ENCODE assay signal across 10 cellular contexts in genomic region chr18:48872234-48873145, GRCh38.
DNase-seq lines count a peak whose midpoint lies in the region; ATAC-seq and TF ChIP-seq lines count a peak whose summit lies in the region.
"Had no signal": no experiment of that assay in that cellular context is flagged by ENCODE, and none has a peak within 500 bp of the region (broad histone marks: within the 10 kb centered on the region; RNA-seq: fewer than 3 reads in every experiment).

No MANE protein-coding gene starts in this region.

- POLR2A ChIA-PET in CD4-positive, alpha-beta memory T cell (lab: Charles Lee; ENCODE audit: partially characterized antibody): no interaction called here
- POLR2A ChIA-PET in MCF 10A (lab: Yijun Ruan, JAX): interaction anchor here (0.6 to 1.5 kb wide), 4 partner anchors 11 to 80 kb away, joined by 3 to 4 read pairs (median 4); no protein-coding TSS in a partner anchor

- no peak overlapping the region for H3K4me3 ChIP-seq in CD4-positive, alpha-beta memory T cell (ENCODE audit: low read length in 2 of 2)

- TF ChIP-seq CTCF in MCF 10A (IDR thresholded peaks at IDR 0.05; ENCODE audit: unreplicated experiment) (no peak), natural killer cell (IDR thresholded peaks at IDR 0.05) (no peak)

- no peak overlapping the region for H3K27ac ChIP-seq in CD4-positive, alpha-beta memory T cell (ENCODE audit: low read depth, low read length)

- peaks cover 18 to 32% (median 20%) of the 10 kb centered on the region in 4 donors for H3K4me1 Mint-ChIP-seq in CD4-positive, alpha-beta memory T cell
- H3K4me1 Mint-ChIP-seq in MCF 10A (ENCODE audit: insufficient read depth, unreplicated experiment): peaks cover 16% of the 10 kb centered on the region
- H3K4me1 Mint-ChIP-seq in natural killer cell: peaks cover 28 to 39% of the 10 kb centered on the region in 2 donors

- no peak for ATAC-seq in natural killer cell
- no peak for ATAC-seq in HG02763 (IDR thresholded peaks at IDR 0.05; ENCODE audit: unreplicated experiment)
- ATAC-seq in HG03095 (IDR thresholded peaks at IDR 0.05; ENCODE audit: unreplicated experiment): no peak

- H3K4me3 Mint-ChIP-seq in CD4-positive, alpha-beta memory T cell: no peak overlapping the region
- H3K4me3 Mint-ChIP-seq in MCF 10A (ENCODE audit: unreplicated experiment) (no peak overlapping the region), natural killer cell (no peak overlapping the region)
- H3K4me3 Mint-ChIP-seq: activated naive CD4-positive, alpha-beta T cell treated with anti-CD3 and anti-CD28 coated beads, Interleukin-2, amount 50 U/mL, for 24 hours had no signal

- CTCF ChIA-PET in CD4-positive, alpha-beta memory T cell (lab: Charles Lee; ENCODE audit: partially characterized antibody): interaction anchor here (0.5 kb wide), 1 partner anchor 8 kb away, joined by 4 read pairs; no protein-coding TSS in a partner anchor
- CTCF ChIA-PET in MCF 10A (lab: Yijun Ruan, JAX): interaction anchor here (0.6 to 0.7 kb wide), 2 partner anchors 57 to 73 kb away, joined by 4 to 5 read pairs; no protein-coding TSS in a partner anchor

- H3K27me3 ChIP-seq in CD4-positive, alpha-beta memory T cell (ENCODE audit: insufficient read depth, low read length): no peaks in the 10 kb centered on the region

- no peaks in the 10 kb centered on the region for H3K36me3 Mint-ChIP-seq in CD4-positive, alpha-beta memory T cell
- no peaks in the 10 kb centered on the region for H3K36me3 Mint-ChIP-seq in MCF 10A (ENCODE audit: insufficient read depth, unreplicated experiment)
- H3K36me3 Mint-ChIP-seq in natural killer cell: no peaks in the 10 kb centered on the region
- H3K36me3 Mint-ChIP-seq: activated naive CD4-positive, alpha-beta T cell treated with anti-CD3 and anti-CD28 coated beads, Interleukin-2, amount 50 U/mL, for 24 hours had no signal

- H3K27me3 Mint-ChIP-seq in CD4-positive, alpha-beta memory T cell: no peaks in the 10 kb centered on the region
- no peaks in the 10 kb centered on the region for H3K27me3 Mint-ChIP-seq in MCF 10A (ENCODE audit: insufficient read depth, unreplicated experiment)
- no peaks in the 10 kb centered on the region for H3K27me3 Mint-ChIP-seq in natural killer cell (ENCODE audit: low read depth in 2 of 2)
- H3K27me3 Mint-ChIP-seq: activated naive CD4-positive, alpha-beta T cell treated with anti-CD3 and anti-CD28 coated beads, Interleukin-2, amount 50 U/mL, for 24 hours had no signal

- no peaks in the 10 kb centered on the region for H3K36me3 ChIP-seq in CD4-positive, alpha-beta memory T cell (ENCODE audit: insufficient read depth, low read length)

- H3K4me1 ChIP-seq in CD4-positive, alpha-beta memory T cell (ENCODE audit: insufficient read depth, low read length): peaks cover 26% of the 10 kb centered on the region

- no peaks in the 10 kb centered on the region for H3K9me3 Mint-ChIP-seq in CD4-positive, alpha-beta memory T cell
- H3K9me3 Mint-ChIP-seq in MCF 10A (ENCODE audit: unreplicated experiment): no peaks in the 10 kb centered on the region
- H3K9me3 Mint-ChIP-seq in natural killer cell: no peaks in the 10 kb centered on the region
- H3K9me3 Mint-ChIP-seq: activated naive CD4-positive, alpha-beta T cell treated with anti-CD3 and anti-CD28 coated beads, Interleukin-2, amount 50 U/mL, for 24 hours had no signal

- H3K9me3 ChIP-seq in CD4-positive, alpha-beta memory T cell (ENCODE audit: control insufficient read depth in 1 of 2, low read length in 2 of 2): no peaks in the 10 kb centered on the region

- DNase-seq in CD4-positive, alpha-beta memory T cell: no peak
- DNase-seq in NCI-H146 treated with DMSO at 0.1 percent for 48 hours (lab: John Stamatoyannopoulos, UW; ENCODE audit: unreplicated experiment) (peak; percentile 94), MCF 10A (ENCODE audit: unreplicated experiment) (peak; percentile 62), natural killer cell (no peak), midbrain (lab: John Stamatoyannopoulos, UW) (no peak), NCI-H128 (lab: John Stamatoyannopoulos, UW; ENCODE audit: unreplicated experiment) (no peak)
- DNase-seq: stimulated activated CD4-positive, alpha-beta T cell treated with anti-CD3 and anti-CD28 coated beads, Interleukin-4, amount 100 ng/mL, for 1 hour had no signal

- intact Hi-C loops in CD4-positive, alpha-beta memory T cell (cut with micrococcal nuclease): no loop called here
- intact Hi-C loops in MCF 10A (cut with micrococcal nuclease) (loop anchor here (2.0 kb wide), 1 partner anchor 76 kb away; no protein-coding TSS in a partner anchor), natural killer cell (cut with micrococcal nuclease) (no loop called here)

- no TSS peak for BruUV-seq in MCF 10A (replicated peaks; lab: Mats Ljungman, UMichigan)

- H3K27ac Mint-ChIP-seq in CD4-positive, alpha-beta memory T cell: peak overlapping the region in 6 of 7 donors; percentile 28 to 83 (median 52)
- H3K27ac Mint-ChIP-seq in MCF 10A (ENCODE audit: low read depth, unreplicated experiment) (peak overlapping the region; percentile 80), natural killer cell (peak overlapping the region; percentile 51 to 83)
- H3K27ac Mint-ChIP-seq: activated naive CD4-positive, alpha-beta T cell treated with anti-CD3 and anti-CD28 coated beads, Interleukin-2, amount 50 U/mL, for 24 hours had no signal

Comparison
In these comparisons a context has a peak if more than half of its experiments do, and no peak if none do; other contexts are left out.
1. DNase-seq: peak in NCI-H146 treated with DMSO at 0.1 percent for 48 hours (single experiment) and MCF 10A (single experiment); none in CD4-positive, alpha-beta memory T cell (0 of 5), natural killer cell (single experiment), midbrain (single experiment) and NCI-H128 (single experiment).
2. Peak in every context shown above with its lines, with median percentiles within 50 percentile points of each other: H3K27ac Mint-ChIP-seq.